1 cellular context compared by ENCODE assay signal in genomic region chr20:35447082-35447789, GRCh38.
TF ChIP-seq lines count a peak whose summit lies in the region.

No MANE protein-coding gene starts in this region.

TF ChIP-seq in HepG2, 621 proteins besides CTCF, POLR2A, EP300 and RAD21 (continued from another document and continues in another):
- TF ChIP-seq, protein P1, sequence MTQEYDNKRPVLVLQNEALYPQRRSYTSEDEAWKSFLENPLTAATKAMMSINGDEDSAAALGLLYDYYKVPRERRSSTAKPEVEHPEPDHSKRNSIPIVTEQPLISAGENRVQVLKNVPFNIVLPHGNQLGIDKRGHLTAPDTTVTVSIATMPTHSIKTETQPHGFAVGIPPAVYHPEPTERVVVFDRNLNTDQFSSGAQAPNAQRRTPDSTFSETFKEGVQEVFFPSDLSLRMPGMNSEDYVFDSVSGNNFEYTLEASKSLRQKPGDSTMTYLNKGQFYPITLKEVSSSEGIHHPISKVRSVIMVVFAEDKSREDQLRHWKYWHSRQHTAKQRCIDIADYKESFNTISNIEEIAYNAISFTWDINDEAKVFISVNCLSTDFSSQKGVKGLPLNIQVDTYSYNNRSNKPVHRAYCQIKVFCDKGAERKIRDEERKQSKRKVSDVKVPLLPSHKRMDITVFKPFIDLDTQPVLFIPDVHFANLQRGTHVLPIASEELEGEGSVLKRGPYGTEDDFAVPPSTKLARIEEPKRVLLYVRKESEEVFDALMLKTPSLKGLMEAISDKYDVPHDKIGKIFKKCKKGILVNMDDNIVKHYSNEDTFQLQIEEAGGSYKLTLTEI (CRISPR knock-in tag; conservative IDR thresholded peaks at IDR 0.05), result no peak
- TF ChIP-seq NRL (CRISPR knock-in tag; IDR thresholded peaks at IDR 0.05; ENCODE audit: borderline replicate concordance), result no peak
- TF ChIP-seq, protein P2, sequence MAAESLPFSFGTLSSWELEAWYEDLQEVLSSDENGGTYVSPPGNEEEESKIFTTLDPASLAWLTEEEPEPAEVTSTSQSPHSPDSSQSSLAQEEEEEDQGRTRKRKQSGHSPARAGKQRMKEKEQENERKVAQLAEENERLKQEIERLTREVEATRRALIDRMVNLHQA (CRISPR knock-in tag; IDR thresholded peaks at IDR 0.05), result no peak
- TF ChIP-seq RARA (CRISPR knock-in tag; IDR thresholded peaks at IDR 0.05), result no peak
- no peak for TF ChIP-seq ZNF367 (CRISPR knock-in tag; IDR thresholded peaks at IDR 0.05; ENCODE audit: borderline replicate concordance)
- no peak for TF ChIP-seq ZKSCAN8 (CRISPR knock-in tag; IDR thresholded peaks at IDR 0.05; ENCODE audit: borderline replicate concordance)
- TF ChIP-seq NFRKB (IDR thresholded peaks at IDR 0.05), result no peak
- no peak for TF ChIP-seq RNF2 (conservative IDR thresholded peaks at IDR 0.05; ENCODE audit: low read depth)
- TF ChIP-seq ZNF629 (CRISPR knock-in tag; conservative IDR thresholded peaks at IDR 0.05), result no peak
- no peak for TF ChIP-seq RORA (CRISPR knock-in tag; IDR thresholded peaks at IDR 0.05)
- TF ChIP-seq SIN3B (IDR thresholded peaks at IDR 0.05; ENCODE audit: low read length), result no peak
- TF ChIP-seq POLR2AphosphoS5 (IDR thresholded peaks at IDR 0.05; ENCODE audit: low read depth, low read length), result peak; percentile 54
- TF ChIP-seq, protein P3, sequence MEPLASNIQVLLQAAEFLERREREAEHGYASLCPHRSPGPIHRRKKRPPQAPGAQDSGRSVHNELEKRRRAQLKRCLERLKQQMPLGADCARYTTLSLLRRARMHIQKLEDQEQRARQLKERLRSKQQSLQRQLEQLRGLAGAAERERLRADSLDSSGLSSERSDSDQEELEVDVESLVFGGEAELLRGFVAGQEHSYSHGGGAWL (CRISPR knock-in tag; IDR thresholded peaks at IDR 0.05), result no peak
- no peak for TF ChIP-seq ZFP82 (CRISPR knock-in tag; IDR thresholded peaks at IDR 0.05; ENCODE audit: borderline replicate concordance)
- TF ChIP-seq MIER3 (CRISPR knock-in tag; IDR thresholded peaks at IDR 0.05; ENCODE audit: borderline replicate concordance), result peak; percentile 59; the same call in 1 of the 2 replicates
- 0 out of 2 replicates have a peak, but pooled peaks have one; percentile 41 for TF ChIP-seq SP140L (CRISPR knock-in tag; IDR thresholded peaks at IDR 0.05; ENCODE audit: borderline replicate concordance)
- TF ChIP-seq, protein P4, sequence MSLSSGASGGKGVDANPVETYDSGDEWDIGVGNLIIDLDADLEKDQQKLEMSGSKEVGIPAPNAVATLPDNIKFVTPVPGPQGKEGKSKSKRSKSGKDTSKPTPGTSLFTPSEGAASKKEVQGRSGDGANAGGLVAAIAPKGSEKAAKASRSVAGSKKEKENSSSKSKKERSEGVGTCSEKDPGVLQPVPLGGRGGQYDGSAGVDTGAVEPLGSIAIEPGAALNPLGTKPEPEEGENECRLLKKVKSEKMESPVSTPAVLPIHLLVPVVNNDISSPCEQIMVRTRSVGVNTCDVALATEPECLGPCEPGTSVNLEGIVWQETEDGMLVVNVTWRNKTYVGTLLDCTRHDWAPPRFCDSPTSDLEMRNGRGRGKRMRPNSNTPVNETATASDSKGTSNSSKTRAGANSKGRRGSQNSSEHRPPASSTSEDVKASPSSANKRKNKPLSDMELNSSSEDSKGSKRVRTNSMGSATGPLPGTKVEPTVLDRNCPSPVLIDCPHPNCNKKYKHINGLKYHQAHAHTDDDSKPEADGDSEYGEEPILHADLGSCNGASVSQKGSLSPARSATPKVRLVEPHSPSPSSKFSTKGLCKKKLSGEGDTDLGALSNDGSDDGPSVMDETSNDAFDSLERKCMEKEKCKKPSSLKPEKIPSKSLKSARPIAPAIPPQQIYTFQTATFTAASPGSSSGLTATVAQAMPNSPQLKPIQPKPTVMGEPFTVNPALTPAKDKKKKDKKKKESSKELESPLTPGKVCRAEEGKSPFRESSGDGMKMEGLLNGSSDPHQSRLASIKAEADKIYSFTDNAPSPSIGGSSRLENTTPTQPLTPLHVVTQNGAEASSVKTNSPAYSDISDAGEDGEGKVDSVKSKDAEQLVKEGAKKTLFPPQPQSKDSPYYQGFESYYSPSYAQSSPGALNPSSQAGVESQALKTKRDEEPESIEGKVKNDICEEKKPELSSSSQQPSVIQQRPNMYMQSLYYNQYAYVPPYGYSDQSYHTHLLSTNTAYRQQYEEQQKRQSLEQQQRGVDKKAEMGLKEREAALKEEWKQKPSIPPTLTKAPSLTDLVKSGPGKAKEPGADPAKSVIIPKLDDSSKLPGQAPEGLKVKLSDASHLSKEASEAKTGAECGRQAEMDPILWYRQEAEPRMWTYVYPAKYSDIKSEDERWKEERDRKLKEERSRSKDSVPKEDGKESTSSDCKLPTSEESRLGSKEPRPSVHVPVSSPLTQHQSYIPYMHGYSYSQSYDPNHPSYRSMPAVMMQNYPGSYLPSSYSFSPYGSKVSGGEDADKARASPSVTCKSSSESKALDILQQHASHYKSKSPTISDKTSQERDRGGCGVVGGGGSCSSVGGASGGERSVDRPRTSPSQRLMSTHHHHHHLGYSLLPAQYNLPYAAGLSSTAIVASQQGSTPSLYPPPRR (CRISPR knock-in tag; IDR thresholded peaks at IDR 0.05; ENCODE audit: borderline replicate concordance), result no peak
- TF ChIP-seq PITX1 (CRISPR knock-in tag; IDR thresholded peaks at IDR 0.05), result peak; percentile 59
- no peak for TF ChIP-seq NR2F1 (CRISPR knock-in tag; IDR thresholded peaks at IDR 0.05)
- TF ChIP-seq RBAK (CRISPR knock-in tag; IDR thresholded peaks at IDR 0.05), result no peak
- 0 out of 2 replicates have a peak, but pooled peaks have one; percentile 18 for TF ChIP-seq KAT7 (CRISPR knock-in tag; IDR thresholded peaks at IDR 0.05; ENCODE audit: borderline replicate concordance)
- TF ChIP-seq TCF7 (IDR thresholded peaks at IDR 0.05; ENCODE audit: low read depth), result no peak
- TF ChIP-seq, protein P5, sequence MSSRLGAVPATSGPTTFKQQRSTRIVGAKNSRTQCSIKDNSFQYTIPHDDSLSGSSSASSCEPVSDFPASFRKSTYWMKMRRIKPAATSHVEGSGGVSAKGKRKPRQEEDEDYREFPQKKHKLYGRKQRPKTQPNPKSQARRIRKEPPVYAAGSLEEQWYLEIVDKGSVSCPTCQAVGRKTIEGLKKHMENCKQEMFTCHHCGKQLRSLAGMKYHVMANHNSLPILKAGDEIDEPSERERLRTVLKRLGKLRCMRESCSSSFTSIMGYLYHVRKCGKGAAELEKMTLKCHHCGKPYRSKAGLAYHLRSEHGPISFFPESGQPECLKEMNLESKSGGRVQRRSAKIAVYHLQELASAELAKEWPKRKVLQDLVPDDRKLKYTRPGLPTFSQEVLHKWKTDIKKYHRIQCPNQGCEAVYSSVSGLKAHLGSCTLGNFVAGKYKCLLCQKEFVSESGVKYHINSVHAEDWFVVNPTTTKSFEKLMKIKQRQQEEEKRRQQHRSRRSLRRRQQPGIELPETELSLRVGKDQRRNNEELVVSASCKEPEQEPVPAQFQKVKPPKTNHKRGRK (CRISPR knock-in tag; IDR thresholded peaks at IDR 0.05), result no peak
- TF ChIP-seq, protein P6, sequence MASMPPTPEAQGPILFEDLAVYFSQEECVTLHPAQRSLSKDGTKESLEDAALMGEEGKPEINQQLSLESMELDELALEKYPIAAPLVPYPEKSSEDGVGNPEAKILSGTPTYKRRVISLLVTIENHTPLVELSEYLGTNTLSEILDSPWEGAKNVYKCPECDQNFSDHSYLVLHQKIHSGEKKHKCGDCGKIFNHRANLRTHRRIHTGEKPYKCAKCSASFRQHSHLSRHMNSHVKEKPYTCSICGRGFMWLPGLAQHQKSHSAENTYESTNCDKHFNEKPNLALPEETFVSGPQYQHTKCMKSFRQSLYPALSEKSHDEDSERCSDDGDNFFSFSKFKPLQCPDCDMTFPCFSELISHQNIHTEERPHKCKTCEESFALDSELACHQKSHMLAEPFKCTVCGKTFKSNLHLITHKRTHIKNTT (CRISPR knock-in tag; IDR thresholded peaks at IDR 0.05), result no peak
- TF ChIP-seq HMGXB3 (CRISPR knock-in tag; IDR thresholded peaks at IDR 0.05; ENCODE audit: borderline replicate concordance), result peak; percentile 47; the same call in 1 of the 2 replicates
- TF ChIP-seq, protein P7, sequence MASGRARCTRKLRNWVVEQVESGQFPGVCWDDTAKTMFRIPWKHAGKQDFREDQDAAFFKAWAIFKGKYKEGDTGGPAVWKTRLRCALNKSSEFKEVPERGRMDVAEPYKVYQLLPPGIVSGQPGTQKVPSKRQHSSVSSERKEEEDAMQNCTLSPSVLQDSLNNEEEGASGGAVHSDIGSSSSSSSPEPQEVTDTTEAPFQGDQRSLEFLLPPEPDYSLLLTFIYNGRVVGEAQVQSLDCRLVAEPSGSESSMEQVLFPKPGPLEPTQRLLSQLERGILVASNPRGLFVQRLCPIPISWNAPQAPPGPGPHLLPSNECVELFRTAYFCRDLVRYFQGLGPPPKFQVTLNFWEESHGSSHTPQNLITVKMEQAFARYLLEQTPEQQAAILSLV (CRISPR knock-in tag; IDR thresholded peaks at IDR 0.05; ENCODE audit: borderline replicate concordance), result no peak
- peak; percentile 67; the same call in 1 of the 2 replicates for TF ChIP-seq ZFP90 (CRISPR knock-in tag; IDR thresholded peaks at IDR 0.05; ENCODE audit: borderline replicate concordance)
- no peak for TF ChIP-seq ZXDC (CRISPR knock-in tag; IDR thresholded peaks at IDR 0.05)
- no peak for TF ChIP-seq ZNF251 (CRISPR knock-in tag; IDR thresholded peaks at IDR 0.05)
- TF ChIP-seq ZFP41 (CRISPR knock-in tag; IDR thresholded peaks at IDR 0.05; ENCODE audit: borderline replicate concordance), result no peak
- TF ChIP-seq HMG20B (CRISPR knock-in tag; conservative IDR thresholded peaks at IDR 0.05), result peak; percentile 71; the same call in 1 of the 2 replicates
- no peak for TF ChIP-seq NBN (conservative IDR thresholded peaks at IDR 0.05)
- TF ChIP-seq ISL2 (CRISPR knock-in tag; IDR thresholded peaks at IDR 0.05), result peak; percentile 45; the same call in 1 of the 2 replicates
- TF ChIP-seq NR0B2 (CRISPR knock-in tag; IDR thresholded peaks at IDR 0.05), result no peak
- TF ChIP-seq ZHX1 (CRISPR knock-in tag; IDR thresholded peaks at IDR 0.05; ENCODE audit: low read depth), result no peak
- TF ChIP-seq ZNF850 (CRISPR knock-in tag; conservative IDR thresholded peaks at IDR 0.05), result no peak
- TF ChIP-seq ZNF839 (CRISPR knock-in tag; IDR thresholded peaks at IDR 0.05; ENCODE audit: borderline replicate concordance), result no peak
